Comparison of ENCODE assay signal across 8 cellular contexts in the genomic region with DNA sequence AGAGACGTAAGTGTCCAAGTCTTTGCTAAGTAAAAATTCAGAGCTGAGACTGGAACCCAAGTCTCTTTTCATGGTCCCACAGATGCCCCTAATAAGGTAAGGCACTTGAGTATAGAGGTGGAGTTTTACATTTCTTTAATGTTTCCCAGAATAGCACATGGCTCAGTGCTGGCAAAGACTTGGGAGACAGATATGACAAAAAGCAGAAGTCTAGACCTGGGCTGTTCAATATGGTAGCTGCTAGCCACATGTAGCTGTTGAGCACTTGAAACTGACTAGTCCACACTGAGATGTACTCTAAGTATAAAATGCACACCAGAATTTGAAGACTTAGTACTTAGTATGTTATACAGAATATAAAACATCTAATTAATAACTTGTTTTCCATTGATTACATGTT. TPM values are rescaled to one million over a fixed set of nuclear protein-coding genes. Genes with fewer than 3 reads are reported as not detected.
"Had no signal": no experiment of that assay in that cellular context is flagged by ENCODE, and none has a peak within 500 bp of the region (broad histone marks: within the 10 kb centered on the region; RNA-seq: fewer than 3 reads in every experiment).

No MANE protein-coding gene starts in this region.

- H3K27ac ChIP-seq: GM23248 had no signal

- H3K9ac ChIP-seq: GM23248 had no signal

- FAIRE-seq: HTR-8/SVneo had no signal

- H3K4me3 ChIP-seq: GM23248 had no signal

- DNase-seq: GM23248, GOT3, H9, HCEC 1CT, IMR-90 had no signal

- H2AFZ ChIP-seq: GM23248 had no signal

RNA-seq across cellular contexts. Expression of a gene that starts 17.6 kb away (rescaled TPM):
- total RNA-seq: GM23248, H4, H9, HT-29 had no signal
- polyA plus RNA-seq: GM23248 had no signal
